1 cellular context compared by ENCODE assay signal in the genomic region with DNA sequence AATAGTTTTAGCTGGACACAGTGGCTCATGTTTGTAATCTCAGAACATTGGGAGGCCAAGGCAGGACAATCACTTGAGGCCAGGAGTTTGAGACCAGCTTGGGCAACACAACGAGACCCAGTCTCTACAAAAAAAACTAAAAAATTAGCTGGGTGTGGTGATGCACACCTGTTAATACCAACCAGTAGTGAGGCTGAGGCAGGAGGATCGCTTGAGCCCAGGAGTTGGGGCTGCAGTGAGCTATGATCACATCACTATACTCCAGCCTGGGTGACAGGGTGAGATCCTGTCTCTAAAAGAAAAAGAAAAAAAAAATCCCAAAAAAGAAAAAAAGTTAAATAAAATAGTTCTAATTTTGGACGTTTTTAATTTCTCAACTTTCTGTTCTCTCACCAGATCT.
TF ChIP-seq lines count a peak whose summit lies in the region.

No MANE protein-coding gene starts in this region.

TF ChIP-seq in WTC11, 78 proteins besides CTCF, POLR2A, EP300 and RAD21 (continued from another document):
- TF ChIP-seq ZSCAN18 (CRISPR knock-in tag; IDR thresholded peaks at IDR 0.05) (no peak), NFATC4 (CRISPR knock-in tag; IDR thresholded peaks at IDR 0.05) (no peak), MYBL2 (CRISPR knock-in tag; IDR thresholded peaks at IDR 0.05) (no peak), NR1H2 (CRISPR knock-in tag; IDR thresholded peaks at IDR 0.05) (no peak), GTF2I (CRISPR knock-in tag; conservative IDR thresholded peaks at IDR 0.05) (no peak), CREM (CRISPR knock-in tag; IDR thresholded peaks at IDR 0.05) (no peak), ZNF532 (CRISPR knock-in tag; IDR thresholded peaks at IDR 0.05; ENCODE audit: borderline replicate concordance) (no peak)
- TF ChIP-seq, protein P1, sequence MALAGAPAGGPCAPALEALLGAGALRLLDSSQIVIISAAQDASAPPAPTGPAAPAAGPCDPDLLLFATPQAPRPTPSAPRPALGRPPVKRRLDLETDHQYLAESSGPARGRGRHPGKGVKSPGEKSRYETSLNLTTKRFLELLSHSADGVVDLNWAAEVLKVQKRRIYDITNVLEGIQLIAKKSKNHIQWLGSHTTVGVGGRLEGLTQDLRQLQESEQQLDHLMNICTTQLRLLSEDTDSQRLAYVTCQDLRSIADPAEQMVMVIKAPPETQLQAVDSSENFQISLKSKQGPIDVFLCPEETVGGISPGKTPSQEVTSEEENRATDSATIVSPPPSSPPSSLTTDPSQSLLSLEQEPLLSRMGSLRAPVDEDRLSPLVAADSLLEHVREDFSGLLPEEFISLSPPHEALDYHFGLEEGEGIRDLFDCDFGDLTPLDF (CRISPR knock-in tag; IDR thresholded peaks at IDR 0.05) = no peak
- TF ChIP-seq, protein P2, sequence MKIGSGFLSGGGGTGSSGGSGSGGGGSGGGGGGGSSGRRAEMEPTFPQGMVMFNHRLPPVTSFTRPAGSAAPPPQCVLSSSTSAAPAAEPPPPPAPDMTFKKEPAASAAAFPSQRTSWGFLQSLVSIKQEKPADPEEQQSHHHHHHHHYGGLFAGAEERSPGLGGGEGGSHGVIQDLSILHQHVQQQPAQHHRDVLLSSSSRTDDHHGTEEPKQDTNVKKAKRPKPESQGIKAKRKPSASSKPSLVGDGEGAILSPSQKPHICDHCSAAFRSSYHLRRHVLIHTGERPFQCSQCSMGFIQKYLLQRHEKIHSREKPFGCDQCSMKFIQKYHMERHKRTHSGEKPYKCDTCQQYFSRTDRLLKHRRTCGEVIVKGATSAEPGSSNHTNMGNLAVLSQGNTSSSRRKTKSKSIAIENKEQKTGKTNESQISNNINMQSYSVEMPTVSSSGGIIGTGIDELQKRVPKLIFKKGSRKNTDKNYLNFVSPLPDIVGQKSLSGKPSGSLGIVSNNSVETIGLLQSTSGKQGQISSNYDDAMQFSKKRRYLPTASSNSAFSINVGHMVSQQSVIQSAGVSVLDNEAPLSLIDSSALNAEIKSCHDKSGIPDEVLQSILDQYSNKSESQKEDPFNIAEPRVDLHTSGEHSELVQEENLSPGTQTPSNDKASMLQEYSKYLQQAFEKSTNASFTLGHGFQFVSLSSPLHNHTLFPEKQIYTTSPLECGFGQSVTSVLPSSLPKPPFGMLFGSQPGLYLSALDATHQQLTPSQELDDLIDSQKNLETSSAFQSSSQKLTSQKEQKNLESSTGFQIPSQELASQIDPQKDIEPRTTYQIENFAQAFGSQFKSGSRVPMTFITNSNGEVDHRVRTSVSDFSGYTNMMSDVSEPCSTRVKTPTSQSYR (CRISPR knock-in tag; IDR thresholded peaks at IDR 0.05) = no peak
TF ChIP-seq in WTC11: peak in this region for 0.
